14 cellular contexts compared by ENCODE assay signal in the genomic region with DNA sequence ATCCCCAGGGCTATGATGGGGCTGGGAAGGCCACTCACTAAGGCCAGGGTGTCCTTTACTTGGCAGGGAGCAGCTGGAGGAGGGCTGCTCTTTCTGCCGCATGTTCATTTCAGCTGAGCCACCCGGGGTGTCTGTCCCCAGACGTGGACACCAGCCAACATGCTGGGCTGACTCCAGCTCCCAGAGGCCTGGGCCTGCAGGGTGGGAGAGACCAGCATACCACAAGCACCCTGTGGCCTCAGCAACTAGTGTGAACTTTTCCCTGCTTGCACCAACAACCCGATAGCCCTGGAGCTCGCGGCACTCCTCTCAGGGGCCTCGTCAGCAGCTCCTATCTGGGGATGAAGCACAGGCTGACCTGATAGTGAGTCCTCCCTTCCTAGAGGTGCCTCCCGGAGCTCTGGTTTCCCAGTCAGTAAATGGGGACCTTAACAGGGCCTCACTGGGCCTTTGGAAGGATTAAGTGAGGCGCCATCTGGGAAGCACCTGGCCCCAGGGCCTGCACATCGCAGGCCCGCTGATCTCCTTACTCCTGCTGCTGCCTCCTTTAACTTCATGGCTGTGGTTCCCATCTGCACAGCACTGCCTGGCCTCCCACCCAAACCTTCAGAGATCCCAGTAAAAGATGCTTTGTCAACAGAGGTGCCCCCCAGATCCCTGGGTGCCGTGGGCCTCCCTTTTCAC.
A peak's percentile ranks its signal among the peaks of the same experiment; 100 is the strongest.
DNase-seq lines count a peak whose midpoint lies in the region; ATAC-seq, FAIRE-seq and TF ChIP-seq lines count a peak whose summit lies in the region.
"Had no signal": no experiment of that assay in that cellular context is flagged by ENCODE, and none has a peak within 500 bp of the region (broad histone marks: within the 10 kb centered on the region; RNA-seq: fewer than 3 reads in every experiment).

No MANE protein-coding gene starts in this region.

- H3K27me3 ChIP-seq in bronchial epithelial cell (ENCODE audit: control insufficient read depth, insufficient read depth, low read length) (no peaks in the 10 kb centered on the region), thoracic aorta (replicated peaks; ENCODE audit: insufficient read depth) (no peaks in the 10 kb centered on the region)
- H3K27me3 ChIP-seq: colonic mucosa, tibial nerve had no signal

- ATAC-seq in left lobe of liver (peak; percentile 56), thoracic aorta (ENCODE audit: insufficient number of reproducible peaks, low FRiP score, low read depth) (no peak), HG03095 (IDR thresholded peaks at IDR 0.05; ENCODE audit: unreplicated experiment) (no peak)
- ATAC-seq: activated CD4-positive, CD25-positive, alpha-beta regulatory T cell treated with anti-CD3 and anti-CD28 coated beads, Interleukin-2, amount 50 U/mL, for 24 hours had no signal

- peaks cover 38 to 63% of the 10 kb centered on the region in 2 donors for H3K4me1 ChIP-seq in thoracic aorta (ENCODE audit: control insufficient read depth in 1 of 2, low read depth in 2 of 2)
- H3K4me1 ChIP-seq: colonic mucosa had no signal

- peak; percentile 83 for FAIRE-seq in bronchial epithelial cell (lab: Jason Lieb, UNC)

- H3K9me3 ChIP-seq in thoracic aorta = no peaks in the 10 kb centered on the region
- H3K9me3 ChIP-seq: colonic mucosa, tibial nerve had no signal

- DNase-seq in NCI-H69 (lab: John Stamatoyannopoulos, UW) (peak; percentile 66), bronchial epithelial cell (ENCODE audit: low read depth) (no peak), left lobe of liver (ENCODE audit: low spot score) (peak; percentile 54), thoracic aorta (ENCODE audit: low spot score) (no peak), LoVo (ENCODE audit: low spot score) (no peak), GM13977 (ENCODE audit: low spot score) (no peak)
- DNase-seq: activated naive CD8-positive, alpha-beta T cell treated with anti-CD3 and anti-CD28 coated beads, Interleukin-2, amount 10 ng/mL, durations not matched to agents 7 days and 5 days; activated T-cell treated with anti-CD3 and anti-CD28 coated beads for 4 hours; colonic mucosa; mesenchymal stem cell; NCI-H226 had no signal

- peak overlapping the region; percentile 13 to 43 for H3K27ac ChIP-seq in thoracic aorta
- H3K27ac ChIP-seq: colonic mucosa had no signal

- no peaks in the 10 kb centered on the region for H3K36me3 ChIP-seq in bronchial epithelial cell (ENCODE audit: control insufficient read depth, insufficient read depth, low read length)
- no peaks in the 10 kb centered on the region for H3K36me3 ChIP-seq in thoracic aorta
- H3K36me3 ChIP-seq: colonic mucosa, tibial nerve had no signal

- TF ChIP-seq CTCF in bronchial epithelial cell (IDR thresholded peaks at IDR 0.05; ENCODE audit: insufficient read depth, low read length, severe bottlenecking) = no peak
- TF ChIP-seq CTCF in thoracic aorta (IDR thresholded peaks at IDR 0.05) = no peak
- no peak for TF ChIP-seq CTCF in GM13977 (IDR thresholded peaks at IDR 0.05; ENCODE audit: extremely low read depth, insufficient read depth, missing control alignments)

- in situ Hi-C loops in GM13977 (cut with MboI; ENCODE audit: low pct_unique_long_range_greater_than_20kb, low sequenced_read_pairs, unreplicated experiment) = no loop called here

- H3K4me3 ChIP-seq in bronchial epithelial cell (ENCODE audit: low read depth, low read length) (no peak overlapping the region), thoracic aorta (no peak overlapping the region)
- H3K4me3 ChIP-seq: colonic mucosa, tibial nerve had no signal

Comparison
In these comparisons a context has a peak if more than half of its experiments do, and no peak if none do; other contexts are left out.
1. DNase-seq: peak in NCI-H69 (single experiment) and left lobe of liver (single experiment); none in bronchial epithelial cell (single experiment), thoracic aorta (single experiment), LoVo (single experiment) and GM13977 (single experiment).